ENCODE assay signal across 8 cellular contexts in genomic region chr4:104860227-104861123, GRCh38.
A peak's percentile ranks its signal among the peaks of the same experiment; 100 is the strongest.
DNase-seq lines count a peak whose midpoint lies in the region; ATAC-seq and TF ChIP-seq lines count a peak whose summit lies in the region.

No MANE protein-coding gene starts in this region.

- peak; percentile 83 for TF ChIP-seq CTCF in fibroblast of villous mesenchyme (IDR thresholded peaks at IDR 0.05; ENCODE audit: insufficient read depth, low read depth, low read length)

- H3K9me3 Mint-ChIP-seq in activated T-helper 2 cell treated with anti-CD3 and anti-CD28 coated beads, Interferon-gamma antibody, Interleukin-2, Interleukin-4, amounts not matched to agents 10 μg/mL and 5 μg/mL and 100 μg/mL, durations not matched to agents 14 hours and 24 hours and 36 hours, result no peaks in the 10 kb centered on the region

- no peak overlapping the region for H3K4me3 ChIP-seq in fibroblast of villous mesenchyme (ENCODE audit: low read depth, low read length)

- intact Hi-C loops in activated T-helper 2 cell treated with anti-CD3 and anti-CD28 coated beads, Interferon-gamma antibody, Interleukin-2, Interleukin-4, amounts not matched to agents 10 μg/mL and 5 μg/mL and 100 μg/mL, durations not matched to agents 14 hours and 24 hours and 36 hours (cut with micrococcal nuclease), result loop anchor here (5.0 to 10.0 kb wide), 2 partner anchors 614 to 798 kb away; partner anchors contain the start of gene PPA2

- no peaks in the 10 kb centered on the region for H3K4me1 Mint-ChIP-seq in activated T-helper 2 cell treated with anti-CD3 and anti-CD28 coated beads, Interferon-gamma antibody, Interleukin-2, Interleukin-4, amounts not matched to agents 10 μg/mL and 5 μg/mL and 100 μg/mL, durations not matched to agents 14 hours and 24 hours and 36 hours (ENCODE audit: low read depth)

- no peak overlapping the region for H3K4me3 Mint-ChIP-seq in activated T-helper 2 cell treated with anti-CD3 and anti-CD28 coated beads, Interferon-gamma antibody, Interleukin-2, Interleukin-4, amounts not matched to agents 10 μg/mL and 5 μg/mL and 100 μg/mL, durations not matched to agents 14 hours and 24 hours and 36 hours (ENCODE audit: low read depth)

- peak; percentile 81 for ATAC-seq in GM21367 (IDR thresholded peaks at IDR 0.05; ENCODE audit: unreplicated experiment)

- H3K27ac Mint-ChIP-seq in activated T-helper 2 cell treated with anti-CD3 and anti-CD28 coated beads, Interferon-gamma antibody, Interleukin-2, Interleukin-4, amounts not matched to agents 10 μg/mL and 5 μg/mL and 100 μg/mL, durations not matched to agents 14 hours and 24 hours and 36 hours, result no peak overlapping the region

- DNase-seq in DMS53 (lab: John Stamatoyannopoulos, UW) (peak; percentile 80), HS-27A (ENCODE audit: low read depth) (peak; percentile 40), NCI-H748 treated with DMSO at 0.1 percent for 48 hours (lab: John Stamatoyannopoulos, UW) (peak; percentile 70), fibroblast of villous mesenchyme (ENCODE audit: low read depth) (peak; percentile 77), non-pigmented ciliary epithelial cell (ENCODE audit: low read depth) (peak; percentile 46)
- peak; percentile 55 for DNase-seq in activated CD8-positive, alpha-beta memory T cell treated with anti-CD3 and anti-CD28 coated beads, Interleukin-2, amount 50 U/mL, for 48 hours
- DNase-seq in activated T-helper 2 cell treated with anti-CD3 and anti-CD28 coated beads, Interferon-gamma antibody, Interleukin-2, Interleukin-4, amounts not matched to agents 10 μg/mL and 5 μg/mL and 100 μg/mL, durations not matched to agents 14 hours and 24 hours and 36 hours (ENCODE audit: low spot score), result no peak

- H3K36me3 Mint-ChIP-seq in activated T-helper 2 cell treated with anti-CD3 and anti-CD28 coated beads, Interferon-gamma antibody, Interleukin-2, Interleukin-4, amounts not matched to agents 10 μg/mL and 5 μg/mL and 100 μg/mL, durations not matched to agents 14 hours and 24 hours and 36 hours (ENCODE audit: low read depth), result no peaks in the 10 kb centered on the region

- H3K27me3 Mint-ChIP-seq in activated T-helper 2 cell treated with anti-CD3 and anti-CD28 coated beads, Interferon-gamma antibody, Interleukin-2, Interleukin-4, amounts not matched to agents 10 μg/mL and 5 μg/mL and 100 μg/mL, durations not matched to agents 14 hours and 24 hours and 36 hours (ENCODE audit: low read depth), result peaks cover 13% of the 10 kb centered on the region
